In genomic region chr21:14675774-14676530, GRCh38 we compare ENCODE assay signal across 8 cellular contexts.
A peak's percentile ranks its signal among the peaks of the same experiment; 100 is the strongest.
DNase-seq lines count a peak whose midpoint lies in the region; ATAC-seq and TF ChIP-seq lines count a peak whose summit lies in the region.

No MANE protein-coding gene starts in this region.

- H3K36me3 Mint-ChIP-seq in T-helper 1 cell treated with Interleukin-12 subunit alpha and Interleukin-12 subunit beta and Interleukin-4 antibody, amounts not matched to agents 30 μg/mL and 1 μg/mL, for 36 hours (ENCODE audit: low read depth): peaks cover 12% of the 10 kb centered on the region

- H3K27me3 ChIP-seq in neutrophil: no peaks in the 10 kb centered on the region

- no peaks in the 10 kb centered on the region for H3K9me3 ChIP-seq in neutrophil

- peaks cover 35% of the 10 kb centered on the region for H3K4me1 Mint-ChIP-seq in T-helper 1 cell treated with Interleukin-12 subunit alpha and Interleukin-12 subunit beta and Interleukin-4 antibody, amounts not matched to agents 30 μg/mL and 1 μg/mL, for 36 hours (ENCODE audit: low read depth)

- H3K4me3 ChIP-seq in neutrophil (ENCODE audit: low read depth in 1 of 2, low read length in 1 of 2): peak overlapping the region; percentile 25 to 39

- intact Hi-C loops in left cardiac atrium (cut with DNase I): no loop called here

- no peaks in the 10 kb centered on the region for H3K36me3 ChIP-seq in neutrophil

- ATAC-seq in GM18873 (IDR thresholded peaks at IDR 0.05; ENCODE audit: low FRiP score, unreplicated experiment): peak; percentile 60
- ATAC-seq in HG02884 (IDR thresholded peaks at IDR 0.05; ENCODE audit: unreplicated experiment): peak; percentile 59
- ATAC-seq in left cardiac atrium: no peak

- H3K27ac Mint-ChIP-seq in T-helper 1 cell treated with Interleukin-12 subunit alpha and Interleukin-12 subunit beta and Interleukin-4 antibody, amounts not matched to agents 30 μg/mL and 1 μg/mL, for 36 hours: peak overlapping the region; percentile 97

- DNase-seq in left cardiac atrium (no peak), NCI-H345 treated with DMSO at 0.1 percent for 48 hours (lab: John Stamatoyannopoulos, UW; ENCODE audit: unreplicated experiment) (no peak), OCI-M2 (lab: John Stamatoyannopoulos, UW; ENCODE audit: unreplicated experiment) (no peak)
- DNase-seq in stimulated activated CD4-positive, alpha-beta T cell treated with anti-CD3 and anti-CD28 coated beads, Interleukin-4, amount 100 ng/mL, for 4 hours: no peak

- H3K27me3 Mint-ChIP-seq in T-helper 1 cell treated with Interleukin-12 subunit alpha and Interleukin-12 subunit beta and Interleukin-4 antibody, amounts not matched to agents 30 μg/mL and 1 μg/mL, for 36 hours (ENCODE audit: low read depth): no peaks in the 10 kb centered on the region

- peaks cover 21 to 22% of the 10 kb centered on the region in 2 experiments for H3K4me1 ChIP-seq in neutrophil (ENCODE audit: control insufficient read depth in 1 of 2, insufficient read depth in 1 of 2, low read depth in 1 of 2, low read length in 1 of 2)

- H3K27ac ChIP-seq in neutrophil: peak overlapping the region; percentile 75

- H3K4me3 Mint-ChIP-seq in T-helper 1 cell treated with Interleukin-12 subunit alpha and Interleukin-12 subunit beta and Interleukin-4 antibody, amounts not matched to agents 30 μg/mL and 1 μg/mL, for 36 hours: peak overlapping the region; percentile 68

- peaks cover 8% of the 10 kb centered on the region for H3K9me3 Mint-ChIP-seq in T-helper 1 cell treated with Interleukin-12 subunit alpha and Interleukin-12 subunit beta and Interleukin-4 antibody, amounts not matched to agents 30 μg/mL and 1 μg/mL, for 36 hours

- no peak for TF ChIP-seq CTCF in neutrophil (IDR thresholded peaks at IDR 0.05)

Comparison
In these comparisons a context has a peak if more than half of its experiments do, and no peak if none do; other contexts are left out.
1. ATAC-seq: peak in GM18873 (single experiment) and HG02884 (single experiment); none in left cardiac atrium (0 of 2).